ENCODE assay signal across 11 cellular contexts in the genomic region with DNA sequence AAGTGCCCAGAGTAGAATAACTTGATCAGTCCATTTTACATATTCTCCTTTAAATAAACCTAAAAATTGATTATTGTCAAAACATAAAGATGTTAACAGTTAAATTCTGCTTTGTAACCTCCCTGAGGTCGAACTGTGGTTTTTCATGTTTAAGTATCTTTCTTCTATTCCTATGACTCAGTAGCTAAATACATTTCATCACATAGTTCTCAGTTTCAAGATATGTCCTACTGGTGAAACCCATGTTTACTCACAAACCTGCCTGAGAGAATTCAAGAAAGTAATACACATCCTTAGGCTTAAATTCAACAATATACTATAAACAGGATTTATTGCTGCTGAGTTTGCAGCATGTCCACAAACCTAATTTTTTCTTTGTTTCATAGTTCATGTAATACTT.
A peak's percentile ranks its signal among the peaks of the same experiment; 100 is the strongest.
DNase-seq lines count a peak whose midpoint lies in the region; ATAC-seq and TF ChIP-seq lines count a peak whose summit lies in the region.
"Had no signal": no experiment of that assay in that cellular context is flagged by ENCODE, and none has a peak within 500 bp of the region (broad histone marks: within the 10 kb centered on the region; RNA-seq: fewer than 3 reads in every experiment).

No MANE protein-coding gene starts in this region.

- ATAC-seq in GM19438 (IDR thresholded peaks at IDR 0.05; ENCODE audit: low read depth, unreplicated experiment) (peak; percentile 80), HG02973 (IDR thresholded peaks at IDR 0.05; ENCODE audit: unreplicated experiment) (peak; percentile 99), PC-3 (peak; percentile 58), heart right ventricle (no peak)

- BruUV-seq in PC-3 (replicated peaks; lab: Mats Ljungman, UMichigan) = no TSS peak

- 0 out of 2 replicates have a peak, but pooled peaks cover 3% of the 10 kb centered on the region for H3K27me3 ChIP-seq in PC-3 (ENCODE audit: low read length)
- H3K27me3 ChIP-seq in heart right ventricle = no peaks in the 10 kb centered on the region
- H3K27me3 ChIP-seq in right atrium auricular region = no peaks in the 10 kb centered on the region
- H3K27me3 ChIP-seq: ovary had no signal

- no peaks in the 10 kb centered on the region for H4K20me1 ChIP-seq in PC-3 (ENCODE audit: low read length)

- no peak overlapping the region for H3K27ac ChIP-seq in PC-3 (ENCODE audit: low read length)
- H3K27ac ChIP-seq in heart right ventricle = no peak overlapping the region
- H3K27ac ChIP-seq in right atrium auricular region = no peak overlapping the region
- H3K27ac ChIP-seq: ovary had no signal

- H3K9me3 ChIP-seq in PC-3 (ENCODE audit: low read length) (no peaks in the 10 kb centered on the region), heart right ventricle (no peaks in the 10 kb centered on the region), right atrium auricular region (no peaks in the 10 kb centered on the region)
- H3K9me3 ChIP-seq: ovary had no signal

- no peaks in the 10 kb centered on the region for H3K36me3 ChIP-seq in PC-3 (ENCODE audit: low read depth, low read length)
- H3K36me3 ChIP-seq in heart right ventricle = no peaks in the 10 kb centered on the region
- no peaks in the 10 kb centered on the region for H3K36me3 ChIP-seq in right atrium auricular region
- H3K36me3 ChIP-seq: ovary had no signal

- TF ChIP-seq CTCF in GM12864 (IDR thresholded peaks at IDR 0.05; ENCODE audit: low read depth, low read length, missing control alignments) (no peak), PC-3 (conservative IDR thresholded peaks at IDR 0.05; ENCODE audit: low read depth, low read length) (no peak), heart right ventricle (IDR thresholded peaks at IDR 0.05) (no peak), right atrium auricular region (IDR thresholded peaks at IDR 0.05) (no peak)

- 44 to 59% methylated on average over 1 of the region's 1 CpG for WGBS in heart right ventricle, 2 donors

- no peak overlapping the region for H2AFZ ChIP-seq in PC-3 (ENCODE audit: low read length)

- H3K4me3 ChIP-seq in GM12864 (ENCODE audit: low read depth, low read length) (no peak overlapping the region), PC-3 (ENCODE audit: low read length) (no peak overlapping the region), heart right ventricle (no peak overlapping the region), right atrium auricular region (no peak overlapping the region)
- H3K4me3 ChIP-seq: ovary had no signal

- no peak overlapping the region for H3K4me2 ChIP-seq in PC-3 (ENCODE audit: low read length)

- H3K4me1 ChIP-seq in PC-3 (ENCODE audit: insufficient read depth, low read length) (no peaks in the 10 kb centered on the region), heart right ventricle (no peaks in the 10 kb centered on the region), right atrium auricular region (no peaks in the 10 kb centered on the region)

- CTCF ChIA-PET in PC-3 (lab: Charles Lee) = no interaction called here

- no peaks in the 10 kb centered on the region for H3F3A ChIP-seq in PC-3 (ENCODE audit: low read length, unreplicated experiment)

- intact Hi-C loops in PC-3 (cut with micrococcal nuclease) (loop anchor here (10.0 kb wide), 1 partner anchor 453 kb away; no protein-coding TSS in a partner anchor), heart right ventricle (cut with DNase I) (no loop called here)

- DNase-seq in GM12864 (ENCODE audit: low read depth) (peak; percentile 4), PC-3 (peak; percentile 52), heart right ventricle (no peak), right atrium auricular region (ENCODE audit: low spot score) (no peak), iPS-NIHi11 (ENCODE audit: low spot score) (no peak)
- DNase-seq in stimulated activated CD4-positive, alpha-beta T cell treated with anti-CD3 and anti-CD28 coated beads, Interleukin-4, amount 100 ng/mL, for 4 hours = no peak
- DNase-seq: AML-193, NCI-H1092 treated with DMSO at 0.1 percent for 48 hours, ovary had no signal

- no peaks in the 10 kb centered on the region for H3K79me2 ChIP-seq in PC-3 (ENCODE audit: low read length)

- no peak overlapping the region for H3K9ac ChIP-seq in PC-3 (ENCODE audit: low read length)

- POLR2A ChIA-PET in PC-3 (lab: Charles Lee; ENCODE audit: unreplicated experiment) = no interaction called here

- H3K9me2 ChIP-seq in PC-3 (replicated peaks; ENCODE audit: low read length) = no peaks in the 10 kb centered on the region

Comparison
In these comparisons a context has a peak if more than half of its experiments do, and no peak if none do; other contexts are left out.
1. DNase-seq: peak in GM12864 (single experiment) and PC-3 (single experiment); none in heart right ventricle (0 of 2), right atrium auricular region (single experiment), iPS-NIHi11 (single experiment) and stimulated activated CD4-positive, alpha-beta T cell treated with anti-CD3 and anti-CD28 coated beads, Interleukin-4, amount 100 ng/mL, for 4 hours (0 of 2).
2. ATAC-seq: peak in GM19438 (single experiment), HG02973 (single experiment) and PC-3 (single experiment); none in heart right ventricle (0 of 8).